ENCODE assay signal across 12 cellular contexts in genomic region chr18:29191263-29191662, GRCh38.
A peak's percentile ranks its signal among the peaks of the same experiment; 100 is the strongest.
DNase-seq lines count a peak whose midpoint lies in the region; ATAC-seq and TF ChIP-seq lines count a peak whose summit lies in the region.
"Had no signal": no experiment of that assay in that cellular context is flagged by ENCODE, and none has a peak within 500 bp of the region (broad histone marks: within the 10 kb centered on the region; RNA-seq: fewer than 3 reads in every experiment).

No MANE protein-coding gene starts in this region.

- no peak for TF ChIP-seq POLR2A in IMR-90 (IDR thresholded peaks at IDR 0.05; ENCODE audit: low read depth, low read length)

- peak overlapping the region; percentile 38; the same call in 1 of the 2 replicates for H3K14ac ChIP-seq in IMR-90 (replicated peaks; ENCODE audit: low read depth, low read length)

- intact Hi-C loops in IMR-90 (cut with micrococcal nuclease) = loop anchor here (5.0 to 10.0 kb wide), 2 partner anchors 244 to 1091 kb away; no protein-coding TSS in a partner anchor

- H3K27ac ChIP-seq in IMR-90 (ENCODE audit: insufficient read depth, low read length) = no peak overlapping the region
- H3K27ac ChIP-seq: transverse colon had no signal

- H4K91ac ChIP-seq in IMR-90 (ENCODE audit: insufficient read depth, low read depth, low read length) = peak overlapping the region; percentile 22; the same call in 1 of the 2 replicates

- peaks cover 4% of the 10 kb centered on the region; the same call in 1 of the 2 replicates for H3K4me1 ChIP-seq in IMR-90 (ENCODE audit: control insufficient read depth, insufficient read depth, low read length)
- H3K4me1 ChIP-seq in adipocyte (ENCODE audit: control insufficient read depth, insufficient read depth, low read length) = peaks cover 20% of the 10 kb centered on the region
- H3K4me1 ChIP-seq: transverse colon had no signal

- H3K9ac ChIP-seq in IMR-90 (ENCODE audit: low read depth, low read length) (no peak overlapping the region), adipocyte (ENCODE audit: low read length) (peak overlapping the region; percentile 12)

- no peak overlapping the region for H3K56ac ChIP-seq in IMR-90 (ENCODE audit: extremely low read depth, insufficient read depth, low read length)

- H3K36me3 ChIP-seq in IMR-90 (ENCODE audit: control insufficient read depth, insufficient read depth, low read length) = no peaks in the 10 kb centered on the region
- H3K36me3 ChIP-seq in adipocyte (ENCODE audit: control insufficient read depth, insufficient read depth, low read length, severe bottlenecking) = no peaks in the 10 kb centered on the region
- no peaks in the 10 kb centered on the region for H3K36me3 ChIP-seq in kidney epithelial cell (ENCODE audit: control insufficient read depth, insufficient read depth, low read length)
- H3K36me3 ChIP-seq: transverse colon had no signal

- peak; percentile 13 for DNase-seq in COLO829 (ENCODE audit: low spot score)
- DNase-seq in IMR-90 = peak; percentile 45
- peak; percentile 28 for DNase-seq in adipocyte (ENCODE audit: low read depth)
- DNase-seq in kidney epithelial cell (ENCODE audit: low read depth) = no peak
- DNase-seq in activated CD8-positive, alpha-beta memory T cell treated with anti-CD3 and anti-CD28 coated beads, Interleukin-2, amount 50 U/mL, for 48 hours = no peak
- DNase-seq in 8988T = no peak
- no peak for DNase-seq in DMS153 (lab: John Stamatoyannopoulos, UW)
- no peak for DNase-seq in OCI-M2 (lab: John Stamatoyannopoulos, UW; ENCODE audit: unreplicated experiment)
- DNase-seq: activated effector memory CD4-positive, alpha-beta T cell treated with Interleukin-2 at 50 U/mL for 16 hours; naive B cell; stimulated activated CD4-positive, alpha-beta T cell treated with anti-CD3 and anti-CD28 coated beads, Interleukin-4, amount 100 ng/mL, for 24 hours; transverse colon had no signal

- no CpG with 5 or more reads among the region's 3 CpGs for WGBS in IMR-90 (ENCODE audit: extremely low coverage in 2 of 2, insufficient read length in 1 of 2), 2 experiments

- H3K9me3 ChIP-seq in IMR-90 (ENCODE audit: control insufficient read depth, insufficient read depth, low read length) (no peaks in the 10 kb centered on the region), adipocyte (ENCODE audit: control insufficient read depth, low read length) (no peaks in the 10 kb centered on the region)
- H3K9me3 ChIP-seq: transverse colon had no signal

- dilution Hi-C loops in IMR-90 (cut with HindIII; ENCODE audit: low sequenced_read_pairs, unreplicated experiment) = no loop called here

- H2AK9ac ChIP-seq in IMR-90 (replicated peaks; ENCODE audit: low read depth, low read length, poor library complexity) = peak overlapping the region; percentile 4

- no peaks in the 10 kb centered on the region; the same call in 1 of the 2 replicates for H3K9me1 ChIP-seq in IMR-90 (ENCODE audit: insufficient read depth, low read length)

- H3K4me3 ChIP-seq in IMR-90 (ENCODE audit: insufficient read depth, low read depth, low read length) (no peak overlapping the region), adipocyte (ENCODE audit: low read length) (peak overlapping the region; percentile 11), kidney epithelial cell (ENCODE audit: low read depth, low read length) (no peak overlapping the region)
- H3K4me3 ChIP-seq: transverse colon had no signal

- no peak overlapping the region for H3K4me2 ChIP-seq in IMR-90 (ENCODE audit: low read depth, low read length)

- H2AK5ac ChIP-seq in IMR-90 (ENCODE audit: low read depth, low read length) = peak overlapping the region; percentile 82

- H3K27me3 ChIP-seq in IMR-90 (ENCODE audit: control insufficient read depth, insufficient read depth, low read length) = no peaks in the 10 kb centered on the region
- no peaks in the 10 kb centered on the region for H3K27me3 ChIP-seq in adipocyte (replicated peaks; ENCODE audit: control insufficient read depth, insufficient read depth, low read length)
- no peaks in the 10 kb centered on the region for H3K27me3 ChIP-seq in kidney epithelial cell (ENCODE audit: control insufficient read depth, insufficient read depth, low read length)
- H3K27me3 ChIP-seq: transverse colon had no signal

- POLR2A ChIA-PET in IMR-90 (lab: Charles Lee; ENCODE audit: unreplicated experiment) = no interaction called here

- peak overlapping the region; percentile 70 for H2AFZ ChIP-seq in IMR-90 (replicated peaks; ENCODE audit: low read length, poor library complexity)

- no peak overlapping the region; a peak in 1 of 4 replicates for H4K8ac ChIP-seq in IMR-90 (ENCODE audit: low read depth in 2 of 2, low read length in 2 of 2)

- H3K23ac ChIP-seq in IMR-90 (ENCODE audit: low read depth, low read length) = peak overlapping the region; percentile 22; the same call in 1 of the 2 replicates

- peak overlapping the region; percentile 91 for H2BK20ac ChIP-seq in IMR-90 (ENCODE audit: low read depth, low read length)

- H3K4ac ChIP-seq in IMR-90 (ENCODE audit: low read depth, low read length) = peak overlapping the region; percentile 79; the same call in 1 of the 2 replicates

- CTCF ChIA-PET in IMR-90 (lab: Yijun Ruan, JAX) = interaction anchor here (0.5 to 1.2 kb wide), 2 partner anchors 503 to 1090 kb away, joined by 3 to 4 read pairs; no protein-coding TSS in a partner anchor

- in situ Hi-C loops in IMR-90 (cut with MboI; ENCODE audit: low sequenced_read_pairs) = no loop called here

- peak overlapping the region; percentile 85 for H2BK120ac ChIP-seq in IMR-90 (ENCODE audit: low read depth, low read length)

- 0 out of 2 replicates have a peak overlapping the region, but pooled peaks have one; percentile 41 for H4K5ac ChIP-seq in IMR-90 (ENCODE audit: low read depth, low read length)

- H3K18ac ChIP-seq in IMR-90 (ENCODE audit: low read depth, low read length) = peak overlapping the region; percentile 79; the same call in 1 of the 2 replicates

- H2BK15ac ChIP-seq in IMR-90 (ENCODE audit: low read depth, low read length) = peak overlapping the region; percentile 40; the same call in 1 of the 3 replicates

- ATAC-seq in IMR-90 (ENCODE audit: low read depth) = peak; percentile 77

- TF ChIP-seq CTCF in IMR-90 (conservative IDR thresholded peaks at IDR 0.05; ENCODE audit: low read depth, low read length) (peak; percentile 49), kidney epithelial cell (IDR thresholded peaks at IDR 0.05; ENCODE audit: insufficient read depth, low read length, poor library complexity, severe bottlenecking) (peak; percentile 32)

- H4K20me1 ChIP-seq in IMR-90 (ENCODE audit: insufficient read depth, low read length) = no peaks in the 10 kb centered on the region

- peak; percentile 51 for TF ChIP-seq RAD21 in IMR-90 (IDR thresholded peaks at IDR 0.05; ENCODE audit: low read length)

- BruUV-seq in IMR-90 (replicated peaks; lab: Mats Ljungman, UMichigan) = no TSS peak

- H2BK5ac ChIP-seq in IMR-90 (ENCODE audit: low read depth, low read length, poor library complexity, severe bottlenecking) = peak overlapping the region; percentile 15

- H3K79me1 ChIP-seq in IMR-90 (ENCODE audit: low read depth in 1 of 2, low read length in 2 of 2) = no peaks in the 10 kb centered on the region

TF ChIP-seq in IMR-90, 13 proteins besides CTCF, POLR2A, EP300 and RAD21:
- TF ChIP-seq SMC3 (IDR thresholded peaks at IDR 0.05; ENCODE audit: low read depth, low read length) (peak; percentile 27; the same call in 1 of the 2 replicates), CHD1 (IDR thresholded peaks at IDR 0.05; ENCODE audit: low read depth, low read length) (no peak), RCOR1 (IDR thresholded peaks at IDR 0.05; ENCODE audit: insufficient replicate concordance, low read length) (no peak)

Comparison
In these comparisons a context has a peak if more than half of its experiments do, and no peak if none do; other contexts are left out.
1. DNase-seq: peak in COLO829 (single experiment), IMR-90 (single experiment) and adipocyte (single experiment); none in kidney epithelial cell (single experiment), activated CD8-positive, alpha-beta memory T cell treated with anti-CD3 and anti-CD28 coated beads, Interleukin-2, amount 50 U/mL, for 48 hours (single experiment), 8988T (single experiment), DMS153 (single experiment) and OCI-M2 (single experiment).